ENCODE assay signal across 8 cellular contexts in the genomic region with DNA sequence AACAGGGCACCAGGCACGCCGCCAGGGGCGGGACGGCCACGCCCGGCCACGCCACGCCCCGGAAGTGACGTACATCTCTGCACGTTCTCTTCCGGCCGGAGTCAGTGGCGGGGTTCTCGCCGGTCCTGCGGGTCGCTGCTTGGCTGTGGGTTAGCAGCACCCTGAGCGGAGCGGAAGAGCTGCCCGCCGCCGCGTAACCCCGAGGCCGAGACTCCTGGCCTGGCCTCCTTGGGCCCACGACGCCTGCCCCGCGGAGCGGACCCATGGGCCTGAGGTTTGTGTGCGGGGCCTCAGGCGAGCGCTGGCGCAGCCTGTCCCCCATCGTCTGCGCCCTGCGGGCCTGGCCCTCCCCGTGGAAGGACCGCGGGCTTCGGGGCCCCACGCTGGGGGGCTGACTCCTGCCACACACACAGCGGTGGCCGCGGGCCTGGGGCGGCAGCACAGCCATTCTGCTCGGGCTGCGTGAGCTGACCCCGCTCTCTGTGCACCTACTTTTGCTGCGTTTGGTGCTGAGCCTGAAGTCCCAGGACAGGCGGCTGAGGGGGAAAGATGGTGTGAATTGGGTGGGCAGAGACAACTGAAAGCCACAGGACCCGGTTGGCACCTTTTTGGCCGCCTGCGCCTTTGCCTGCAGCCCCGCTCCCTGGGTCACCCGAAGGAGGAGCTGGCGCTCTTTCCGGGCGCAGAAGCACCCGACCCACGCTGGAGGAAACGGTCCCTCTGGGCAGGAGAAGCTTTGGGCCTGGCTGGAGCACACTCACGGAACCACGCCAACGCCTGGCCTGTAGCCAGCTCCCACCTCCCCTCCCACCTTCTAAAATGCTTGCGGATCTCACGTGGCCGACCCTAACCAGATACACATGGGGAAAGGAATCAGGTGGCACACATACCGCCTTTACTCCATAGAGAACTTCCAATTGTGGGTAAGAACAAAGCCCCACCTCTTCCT. TPM values are rescaled to one million over a fixed set of nuclear protein-coding genes. Genes with fewer than 3 reads are reported as not detected.
DNase-seq lines count a peak whose midpoint lies in the region; ATAC-seq and TF ChIP-seq lines count a peak whose summit lies in the region.

No MANE protein-coding gene starts in this region.

- peak; percentile 30 for ATAC-seq in GM21447 (IDR thresholded peaks at IDR 0.05; ENCODE audit: unreplicated experiment)
- peak; percentile 73 for ATAC-seq in esophagus mucosa

- peak; percentile 92 to 96 for DNase-seq in Caco-2
- DNase-seq in KBM-7 = peak; percentile 93
- DNase-seq in OCI-M2 (lab: John Stamatoyannopoulos, UW; ENCODE audit: unreplicated experiment) = peak; percentile 16
- peak; percentile 98 for DNase-seq in activated T-cell treated with anti-CD3 and anti-CD28 coated beads, Interleukin-2, amount 50 U/mL, for 24 hours
- peak; percentile 90 to 93 for DNase-seq in stimulated activated CD8-positive, alpha-beta memory T cell treated with anti-CD3 and anti-CD28 coated beads, Interleukin-4, amount 100 ng/mL, for 4 hours (ENCODE audit: low read depth in 2 of 2, low spot score in 1 of 2)

- H3K4me1 ChIP-seq in Caco-2 (peaks cover 14% of the 10 kb centered on the region), muscle layer of colon (ENCODE audit: insufficient read depth, low read length) (peaks cover 14% of the 10 kb centered on the region)

- CTCF ChIA-PET in Caco-2 (lab: Charles Lee) = interaction anchor here (0.6 to 0.9 kb wide), 2 partner anchors 14 to 1140 kb away, joined by 5 to 8 read pairs; no protein-coding TSS in a partner anchor

- no peaks in the 10 kb centered on the region for H3K4me1 Mint-ChIP-seq in Caco-2 (ENCODE audit: low read depth, unreplicated experiment)
- peaks cover 60% of the 10 kb centered on the region for H3K4me1 Mint-ChIP-seq in activated T-cell treated with anti-CD3 and anti-CD28 coated beads, Interleukin-2, amount 50 U/mL, for 24 hours (ENCODE audit: low read depth)

- peaks cover 79% of the 10 kb centered on the region for H3K36me3 Mint-ChIP-seq in Caco-2 (ENCODE audit: insufficient read depth, unreplicated experiment)
- peaks cover 84% of the 10 kb centered on the region for H3K36me3 Mint-ChIP-seq in activated T-cell treated with anti-CD3 and anti-CD28 coated beads, Interleukin-2, amount 50 U/mL, for 24 hours (ENCODE audit: low read depth)

- POLR2A ChIA-PET in Caco-2 (lab: Charles Lee) = interaction anchor here (0.9 kb wide), 1 partner anchor 28 kb away, joined by 4 read pairs; a partner anchor contains a TSS

- H3K36me3 ChIP-seq in Caco-2 (ENCODE audit: control insufficient read depth, insufficient read depth, low read length) (peaks cover 2% of the 10 kb centered on the region; the same call in 1 of the 2 replicates), muscle layer of colon (ENCODE audit: insufficient read depth, low read length) (peaks cover 30% of the 10 kb centered on the region)

- intact Hi-C loops in Caco-2 (cut with micrococcal nuclease; ENCODE audit: unreplicated experiment) = no loop called here

- H3K9me3 Mint-ChIP-seq in Caco-2 (ENCODE audit: unreplicated experiment) = no peaks in the 10 kb centered on the region
- H3K9me3 Mint-ChIP-seq in activated T-cell treated with anti-CD3 and anti-CD28 coated beads, Interleukin-2, amount 50 U/mL, for 24 hours = no peaks in the 10 kb centered on the region

- H3K9ac ChIP-seq in muscle layer of colon (ENCODE audit: low read length) = peak overlapping the region; percentile 12

- TF ChIP-seq CTCF in Caco-2 (IDR thresholded peaks at IDR 0.05; ENCODE audit: insufficient read depth in 1 of 2, low read depth in 1 of 2, low read length in 1 of 2, severe bottlenecking in 1 of 2, unreplicated experiment in 1 of 2) = no peak

- H3K4me3 ChIP-seq in Caco-2 (ENCODE audit: low read depth, low read length) (peak overlapping the region; percentile 97), muscle layer of colon (ENCODE audit: low read depth in 1 of 2, low read length in 2 of 2) (peak overlapping the region; percentile 79 to 93)

- H3K27ac Mint-ChIP-seq in Caco-2 (ENCODE audit: unreplicated experiment) = peak overlapping the region; percentile 79
- H3K27ac Mint-ChIP-seq in activated T-cell treated with anti-CD3 and anti-CD28 coated beads, Interleukin-2, amount 50 U/mL, for 24 hours = peak overlapping the region; percentile 95

- in situ Hi-C loops in KBM-7 (cut with MboI; ENCODE audit: low pct_unique_long_range_greater_than_20kb, low sequenced_read_pairs) = loop anchor here (10.0 kb wide), 1 partner anchor 180 kb away; a partner anchor contains a TSS

- peak overlapping the region; percentile 96 for H3K27ac ChIP-seq in muscle layer of colon (ENCODE audit: low read depth, low read length)

- H3K27me3 ChIP-seq in Caco-2 (replicated peaks; ENCODE audit: control insufficient read depth, insufficient read depth, low read length) (no peaks in the 10 kb centered on the region), muscle layer of colon (ENCODE audit: control insufficient read depth in 1 of 2, insufficient read depth in 2 of 2, low read length in 2 of 2) (no peaks in the 10 kb centered on the region)

- BruUV-seq in Caco-2 (replicated peaks; lab: Mats Ljungman, UMichigan) = TSS peak; percentile 56

- no peaks in the 10 kb centered on the region for H3K9me3 ChIP-seq in Caco-2
- H3K9me3 ChIP-seq in muscle layer of colon (ENCODE audit: low read length) = no peaks in the 10 kb centered on the region

- H3K27me3 Mint-ChIP-seq in Caco-2 (ENCODE audit: insufficient read depth, unreplicated experiment) = no peaks in the 10 kb centered on the region
- no peaks in the 10 kb centered on the region for H3K27me3 Mint-ChIP-seq in activated T-cell treated with anti-CD3 and anti-CD28 coated beads, Interleukin-2, amount 50 U/mL, for 24 hours

- H3K4me3 Mint-ChIP-seq in Caco-2 (ENCODE audit: unreplicated experiment) = peak overlapping the region; percentile 75
- H3K4me3 Mint-ChIP-seq in activated T-cell treated with anti-CD3 and anti-CD28 coated beads, Interleukin-2, amount 50 U/mL, for 24 hours = peak overlapping the region; percentile 92

RNA-seq across cellular contexts. Expression of a gene that starts 28.1 kb away (rescaled TPM):
- total RNA-seq in Caco-2 (2022) = 55.2 and 60.5 TPM in 2 replicates
- 28.7 TPM for total RNA-seq in esophagus mucosa

RNA-seq across cellular contexts. Expression of a gene that starts 28.3 kb away (rescaled TPM):
- total RNA-seq in Caco-2 (2022) (6.8 and 7.1 TPM in 2 replicates), esophagus mucosa (2.0 TPM)

Comparison
In these comparisons a context has a peak if more than half of its experiments do, and no peak if none do; other contexts are left out.
1. Peak in every context shown above with its lines: DNase-seq, ATAC-seq, H3K4me3 ChIP-seq and H3K27ac ChIP-seq.
2. DNase-seq: peak in every context shown above with its lines; median percentile 98 in activated T-cell treated with anti-CD3 and anti-CD28 coated beads, Interleukin-2, amount 50 U/mL, for 24 hours; 94 in Caco-2; 93 in KBM-7; 92 in stimulated activated CD8-positive, alpha-beta memory T cell treated with anti-CD3 and anti-CD28 coated beads, Interleukin-4, amount 100 ng/mL, for 4 hours; 16 in OCI-M2.